Comparison of ENCODE assay signal across 6 cellular contexts in the genomic region with DNA sequence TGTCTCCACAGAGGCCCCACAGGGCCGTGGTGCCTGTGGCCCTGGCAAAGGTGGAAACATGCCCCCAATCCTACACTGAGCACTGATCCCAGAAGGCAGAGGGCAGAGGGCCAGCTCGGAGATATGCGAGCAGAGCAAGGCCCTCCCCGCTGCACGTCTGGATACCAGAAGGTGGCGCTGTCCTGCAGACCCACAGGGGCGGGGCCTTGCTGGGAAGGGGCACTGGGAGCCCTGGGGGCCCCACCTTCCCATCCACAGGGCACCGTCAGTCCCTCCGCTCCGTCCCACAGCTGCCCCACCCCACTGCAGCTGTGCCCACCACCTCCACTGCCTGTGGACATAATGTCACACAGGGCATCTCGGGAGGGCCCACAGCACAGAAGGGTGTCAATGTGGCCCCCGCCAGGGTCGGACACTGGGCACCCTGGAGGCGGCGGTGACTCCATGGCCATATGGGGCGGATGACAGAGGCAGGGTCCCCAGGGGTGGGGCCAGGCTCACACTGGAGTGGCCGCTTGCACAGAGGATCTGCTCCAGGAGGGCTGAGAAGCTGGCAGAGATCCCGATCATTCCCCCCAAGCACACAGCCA. TPM values are rescaled to one million over a fixed set of nuclear protein-coding genes. Genes with fewer than 3 reads are reported as not detected.
DNase-seq lines count a peak whose midpoint lies in the region; ATAC-seq, FAIRE-seq and TF ChIP-seq lines count a peak whose summit lies in the region.

No MANE protein-coding gene starts in this region.

- H3K4me2 ChIP-seq in H1 (ENCODE audit: insufficient read depth in 1 of 2, low read depth in 2 of 2, low read length in 2 of 2) (no peak overlapping the region), parathyroid adenoma (ENCODE audit: low read length) (no peak overlapping the region)

- DNase-seq in GM13977 (ENCODE audit: low spot score): peak; percentile 71
- peak; percentile 81 for DNase-seq in NCI-H82 (lab: John Stamatoyannopoulos, UW)
- peak in 1 of 2 experiments; percentile 91 for DNase-seq in H1 (ENCODE audit: low read depth in 1 of 2, low spot score in 2 of 2)

- TF ChIP-seq RAD21 in H1 (IDR thresholded peaks at IDR 0.05 in 1 of 2, conservative IDR thresholded peaks at IDR 0.05 in 1 of 2; ENCODE audit: low read depth in 2 of 2, low read length in 2 of 2): peak; percentile 55 to 65

- H2BK5ac ChIP-seq in H1 (ENCODE audit: low read depth, low read length): peak overlapping the region; percentile 68

- H3K23me2 ChIP-seq in H1 (ENCODE audit: low read depth, low read length): peaks cover 3% of the 10 kb centered on the region; the same call in 1 of the 2 replicates

- no peak overlapping the region for H3K56ac ChIP-seq in H1 (replicated peaks; ENCODE audit: insufficient read length, low read depth, low read length)

- H3K9ac ChIP-seq in H1 (replicated peaks in 1 of 4; ENCODE audit: extremely low read depth in 1 of 4, low read depth in 3 of 4, low read length in 3 of 4): peak overlapping the region in 2 of 4 experiments; percentile 26 to 29; a peak in 2 of 7 replicates
- no peak overlapping the region for H3K9ac ChIP-seq in parathyroid adenoma

- H3K4me1 ChIP-seq in H1 (replicated peaks in 1 of 4; ENCODE audit: control insufficient read depth in 3 of 4, insufficient read depth in 4 of 4, low read length in 3 of 4): peaks cover 0 to 25% (median 13%) of the 10 kb centered on the region in 4 experiments; a peak in 6 of 7 replicates
- H3K4me1 ChIP-seq in parathyroid adenoma: no peaks in the 10 kb centered on the region

- H3K79me2 ChIP-seq in H1 (ENCODE audit: control insufficient read depth in 1 of 2, insufficient read depth in 2 of 2, low read length in 2 of 2) (no peaks in the 10 kb centered on the region), parathyroid adenoma (no peaks in the 10 kb centered on the region)

- no peak overlapping the region for H2AFZ ChIP-seq in H1 (ENCODE audit: low read length)
- H2AFZ ChIP-seq in parathyroid adenoma: no peak overlapping the region

- no peak overlapping the region for H2AK5ac ChIP-seq in H1 (ENCODE audit: low read depth, low read length)

- H3K9me3 ChIP-seq in H1 (ENCODE audit: insufficient read depth in 2 of 2, low read depth in 1 of 2, low read length in 1 of 2) (no peaks in the 10 kb centered on the region), parathyroid adenoma (ENCODE audit: control insufficient read depth, low read length) (no peaks in the 10 kb centered on the region)

- H3K27me3 ChIP-seq in H1 (replicated peaks in 1 of 4; ENCODE audit: control insufficient read depth in 3 of 4, extremely low read depth in 1 of 4, insufficient read depth in 3 of 4, low read length in 3 of 4): no peaks in the 10 kb centered on the region; a peak in 2 of 7 replicates
- no peaks in the 10 kb centered on the region for H3K27me3 ChIP-seq in parathyroid adenoma (ENCODE audit: control insufficient read depth, insufficient read depth, low read length)

- WGBS in H1 (ENCODE audit: extremely low coverage in 1 of 2, insufficient coverage in 1 of 2, insufficient read length in 1 of 2, insufficient replicate concordance in 2 of 2, low coverage in 1 of 2, low lambda C conversion rate in 2 of 2, missing lambda C conversion rate in 1 of 2), 2 experiments: 46% methylated on average over 12 of the region's 18 CpGs; no CpG with 5 or more reads in 1 of the 2 experiments

- no peaks in the 10 kb centered on the region for H3K79me1 ChIP-seq in H1 (ENCODE audit: low read depth, low read length)

- H2BK12ac ChIP-seq in H1 (ENCODE audit: low read depth, low read length): peak overlapping the region; percentile 23; the same call in 1 of the 2 replicates

- no peak overlapping the region for H2BK20ac ChIP-seq in H1 (ENCODE audit: low read length)

- H4K8ac ChIP-seq in H1 (ENCODE audit: extremely low read depth, insufficient read depth, low read length): no peak overlapping the region

- H4K5ac ChIP-seq in H1 (ENCODE audit: insufficient read length, low read depth, low read length): no peak overlapping the region

- H2BK15ac ChIP-seq in H1 (ENCODE audit: low read length): no peak overlapping the region

- no peak overlapping the region for H4K91ac ChIP-seq in H1 (replicated peaks; ENCODE audit: insufficient read length, low read length)

- no peaks in the 10 kb centered on the region for H3K36me3 ChIP-seq in H1 (ENCODE audit: control insufficient read depth in 2 of 4, insufficient read depth in 4 of 4, low read length in 3 of 4)
- H3K36me3 ChIP-seq in parathyroid adenoma (ENCODE audit: control insufficient read depth, insufficient read depth, low read length): no peaks in the 10 kb centered on the region

- no peak overlapping the region for H3K14ac ChIP-seq in H1 (ENCODE audit: insufficient read length)

- TF ChIP-seq EP300 in H1 (IDR thresholded peaks at IDR 0.05; ENCODE audit: borderline replicate concordance in 1 of 2, low read depth in 2 of 2, low read length in 2 of 2): no peak

- FAIRE-seq in H1 (lab: Jason Lieb, UNC): no peak

- H3K27ac ChIP-seq in H1 (ENCODE audit: low read depth, low read length): no peak overlapping the region
- H3K27ac ChIP-seq in parathyroid adenoma: no peak overlapping the region

- ATAC-seq in GM18505 (IDR thresholded peaks at IDR 0.05; ENCODE audit: unreplicated experiment): no peak
- no peak for ATAC-seq in HG02973 (IDR thresholded peaks at IDR 0.05; ENCODE audit: unreplicated experiment)

- TF ChIP-seq CTCF in GM13977 (IDR thresholded peaks at IDR 0.05; ENCODE audit: extremely low read depth, insufficient read depth, missing control alignments): peak; percentile 78
- peak in 2 of 3 experiments; percentile 82 to 99; a peak in 3 of 4 replicates for TF ChIP-seq CTCF in H1 (IDR thresholded peaks at IDR 0.05; ENCODE audit: control extremely low read depth in 1 of 3, insufficient read depth in 1 of 3, low read depth in 1 of 3, low read length in 3 of 3)
- peak; percentile 23 for TF ChIP-seq CTCF in parathyroid adenoma (IDR thresholded peaks at IDR 0.05)

- TF ChIP-seq POLR2A in H1 (IDR thresholded peaks at IDR 0.05; ENCODE audit: control extremely low read depth in 1 of 2, low read depth in 2 of 2, low read length in 2 of 2) (0 out of 3 replicates have a peak, but pooled peaks of 1 of the 2 experiments have one; percentile 10), GM18505 (IDR thresholded peaks at IDR 0.05; ENCODE audit: borderline replicate concordance, extremely low read depth, insufficient read depth, insufficient read length) (no peak)

- in situ Hi-C loops in GM13977 (cut with MboI; ENCODE audit: low pct_unique_long_range_greater_than_20kb, low sequenced_read_pairs, unreplicated experiment): no loop called here

- H3K4me3 ChIP-seq in H1 (ENCODE audit: extremely low read depth in 1 of 4, insufficient read depth in 2 of 4, low read depth in 3 of 4, low read length in 4 of 4) (no peak overlapping the region), parathyroid adenoma (ENCODE audit: low read depth, low read length) (no peak overlapping the region)

- peaks cover 0 to 10% of the 10 kb centered on the region in 2 experiments for H4K20me1 ChIP-seq in H1 (replicated peaks in 1 of 2; ENCODE audit: control insufficient read depth in 1 of 2, insufficient read depth in 2 of 2, low read length in 2 of 2)

- H3K18ac ChIP-seq in H1 (ENCODE audit: extremely low read depth, low read length): peak overlapping the region; percentile 24

- POLR2A ChIA-PET in H1 (lab: Charles Lee; ENCODE audit: partially characterized antibody): interaction anchor here (0.8 to 6.3 kb wide), 11 partner anchors 8 to 108 kb away, joined by 3 to 34 read pairs (median 4); a partner anchor contains a TSS

- no peak overlapping the region for H3K23ac ChIP-seq in H1 (ENCODE audit: insufficient read length)

- H3K4ac ChIP-seq in H1 (replicated peaks; ENCODE audit: insufficient read length, low read depth, low read length): no peak overlapping the region

- H2BK120ac ChIP-seq in H1 (replicated peaks; ENCODE audit: low read depth, low read length): no peak overlapping the region

- CTCF ChIA-PET in H1 (lab: Charles Lee; ENCODE audit: partially characterized antibody): interaction anchor here (0.6 to 5.7 kb wide), 31 partner anchors 8 to 295 kb away, joined by 3 to 65 read pairs (median 4); a partner anchor contains a TSS

RNA-seq across cellular contexts. Expression of a gene that starts 4.9 kb away (rescaled TPM):
- total RNA-seq in H1 (2021; fragmentation: NEBNext Ultra II Directional; extraction: Animal tissue kit (Norgen Biotek cat#: 25700)): 5.7 and 8.8 TPM in 2 replicates
- polyA plus RNA-seq in H1 (2011; rRNA removed): 5.0 and 6.7 TPM in 2 replicates
- 5.4 TPM for polyA plus RNA-seq in H1 (2011; cell fraction: cytosol; rRNA removed)
- polyA plus RNA-seq in H1 (2011; cell fraction: nucleus; rRNA removed): 16.0 TPM
- polyA plus RNA-seq in H1 (2012, experiment 1 of 2): 2.3 to 6.0 TPM (median 5.7 TPM) in 4 replicates
- 3.0 TPM for polyA plus RNA-seq in H1 (2012, experiment 2 of 2)
- polyA plus RNA-seq in H1 (2013, experiment 1 of 2): 2.3 TPM
- 1.9 TPM for polyA plus RNA-seq in H1 (2013, experiment 2 of 2)
- 0.98 and 2.7 TPM in 2 replicates for polyA minus RNA-seq in H1 (2011; rRNA and poly(A)+ RNA removed)
- polyA minus RNA-seq in H1 (2011; cell fraction: cytosol; rRNA and poly(A)+ RNA removed): 2.9 TPM
- polyA minus RNA-seq in H1 (2011; cell fraction: nucleus; rRNA and poly(A)+ RNA removed): 9.7 TPM

RNA-seq across cellular contexts. Expression of a gene that starts 9.7 kb away (rescaled TPM):
- 5.5 and 5.7 TPM in 2 replicates for total RNA-seq in H1 (2021; fragmentation: NEBNext Ultra II Directional; extraction: Animal tissue kit (Norgen Biotek cat#: 25700))
- 6.3 and 6.8 TPM in 2 replicates for polyA plus RNA-seq in H1 (2011; rRNA removed)
- polyA plus RNA-seq in H1 (2011; cell fraction: cytosol; rRNA removed): 7.7 TPM
- polyA plus RNA-seq in H1 (2011; cell fraction: nucleus; rRNA removed): 40.3 TPM
- 11.6 to 13.5 TPM (median 12.6 TPM) in 4 replicates for polyA plus RNA-seq in H1 (2012, experiment 1 of 2)
- 3.7 TPM for polyA plus RNA-seq in H1 (2012, experiment 2 of 2)
- polyA plus RNA-seq in H1 (2013, experiment 1 of 2): 4.6 TPM
- polyA plus RNA-seq in H1 (2013, experiment 2 of 2): 3.5 TPM
- polyA minus RNA-seq in H1 (2011; rRNA and poly(A)+ RNA removed): 2.5 and 6.8 TPM in 2 replicates
- polyA minus RNA-seq in H1 (2011; cell fraction: cytosol; rRNA and poly(A)+ RNA removed): 6.9 TPM
- polyA minus RNA-seq in H1 (2011; cell fraction: nucleus; rRNA and poly(A)+ RNA removed): 19.0 TPM

RNA-seq across cellular contexts. Expression of a gene that starts 10.0 kb away (rescaled TPM):
- total RNA-seq in H1 (2021; fragmentation: NEBNext Ultra II Directional; extraction: Animal tissue kit (Norgen Biotek cat#: 25700)): 375 and 413 TPM in 2 replicates
- 450 and 538 TPM in 2 replicates for polyA plus RNA-seq in H1 (2011; rRNA removed)
- 736 TPM for polyA plus RNA-seq in H1 (2011; cell fraction: cytosol; rRNA removed)
- 398 TPM for polyA plus RNA-seq in H1 (2011; cell fraction: nucleus; rRNA removed)
- 972 to 1,582 TPM (median 1,208 TPM) in 4 replicates for polyA plus RNA-seq in H1 (2012, experiment 1 of 2)
- 606 TPM for polyA plus RNA-seq in H1 (2012, experiment 2 of 2)
- polyA plus RNA-seq in H1 (2013, experiment 1 of 2): 1,182 TPM
- polyA plus RNA-seq in H1 (2013, experiment 2 of 2): 1,303 TPM
- polyA minus RNA-seq in H1 (2011; rRNA and poly(A)+ RNA removed): 143 and 154 TPM in 2 replicates
- 98.1 TPM for polyA minus RNA-seq in H1 (2011; cell fraction: cytosol; rRNA and poly(A)+ RNA removed)
- 109 TPM for polyA minus RNA-seq in H1 (2011; cell fraction: nucleus; rRNA and poly(A)+ RNA removed)

RNA-seq across cellular contexts. Expression of a gene that starts 21.6 kb away (rescaled TPM):
- total RNA-seq in H1 (2021; fragmentation: NEBNext Ultra II Directional; extraction: Animal tissue kit (Norgen Biotek cat#: 25700)): 49.7 and 52.9 TPM in 2 replicates
- polyA plus RNA-seq in H1 (2011; rRNA removed): 52.7 and 67.4 TPM in 2 replicates
- polyA plus RNA-seq in H1 (2011; cell fraction: cytosol; rRNA removed): 59.3 TPM
- 236 TPM for polyA plus RNA-seq in H1 (2011; cell fraction: nucleus; rRNA removed)
- polyA plus RNA-seq in H1 (2012, experiment 1 of 2): 39.7 to 58.4 TPM (median 51.5 TPM) in 4 replicates
- 19.5 TPM for polyA plus RNA-seq in H1 (2012, experiment 2 of 2)
- 37.7 TPM for polyA plus RNA-seq in H1 (2013, experiment 1 of 2)
- 33.4 TPM for polyA plus RNA-seq in H1 (2013, experiment 2 of 2)
- polyA minus RNA-seq in H1 (2011; rRNA and poly(A)+ RNA removed): 41.1 and 51.6 TPM in 2 replicates
- 50.2 TPM for polyA minus RNA-seq in H1 (2011; cell fraction: cytosol; rRNA and poly(A)+ RNA removed)
- polyA minus RNA-seq in H1 (2011; cell fraction: nucleus; rRNA and poly(A)+ RNA removed): 73.3 TPM

RNA-seq across cellular contexts. Expression of a gene that starts 58.7 kb away (rescaled TPM):
- 4.1 and 4.5 TPM in 2 replicates for total RNA-seq in H1 (2021; fragmentation: NEBNext Ultra II Directional; extraction: Animal tissue kit (Norgen Biotek cat#: 25700))
- polyA plus RNA-seq in H1 (2011; rRNA removed): 8.0 and 8.4 TPM in 2 replicates
- 11.1 TPM for polyA plus RNA-seq in H1 (2011; cell fraction: cytosol; rRNA removed)
- 14.3 TPM for polyA plus RNA-seq in H1 (2011; cell fraction: nucleus; rRNA removed)
- 9.1 to 17.0 TPM (median 14.1 TPM) in 4 replicates for polyA plus RNA-seq in H1 (2012, experiment 1 of 2)
- polyA plus RNA-seq in H1 (2012, experiment 2 of 2): 4.3 TPM
- 1.3 TPM for polyA plus RNA-seq in H1 (2013, experiment 1 of 2)
- 2.1 TPM for polyA plus RNA-seq in H1 (2013, experiment 2 of 2)
- 11.1 and 16.4 TPM in 2 replicates for polyA minus RNA-seq in H1 (2011; rRNA and poly(A)+ RNA removed)
- 6.8 TPM for polyA minus RNA-seq in H1 (2011; cell fraction: cytosol; rRNA and poly(A)+ RNA removed)
- polyA minus RNA-seq in H1 (2011; cell fraction: nucleus; rRNA and poly(A)+ RNA removed): 9.4 TPM

Comparison
In these comparisons a context has a peak if more than half of its experiments do, and no peak if none do; other contexts are left out.
1. CTCF ChIP-seq: peak in every context shown above with its lines; median percentile 90 in H1; 78 in GM13977; 23 in parathyroid adenoma.